ENCODE assay signal across 26 cellular contexts in genomic region chr1:56194911-56195310, GRCh38.
DNase-seq lines count a peak whose midpoint lies in the region; TF ChIP-seq lines count a peak whose summit lies in the region.
"Had no signal": no experiment of that assay in that cellular context is flagged by ENCODE, and none has a peak within 500 bp of the region (broad histone marks: within the 10 kb centered on the region; RNA-seq: fewer than 3 reads in every experiment).

No MANE protein-coding gene starts in this region.

- TF ChIP-seq CTCF in AG09309 (IDR thresholded peaks at IDR 0.05; ENCODE audit: control insufficient read depth, insufficient read depth, low read depth, low read length, missing control alignments) (no peak), osteoblast (IDR thresholded peaks at IDR 0.05; ENCODE audit: extremely low read depth, low read depth, low read length) (no peak), OCI-LY7 (conservative IDR thresholded peaks at IDR 0.05; ENCODE audit: low read length) (no peak), adrenal gland (IDR thresholded peaks at IDR 0.05) (no peak)

- H3K36me3 ChIP-seq in GM23248 (ENCODE audit: low read depth) (no peaks in the 10 kb centered on the region), osteoblast (ENCODE audit: insufficient read depth, low read length) (no peaks in the 10 kb centered on the region), OCI-LY7 (ENCODE audit: insufficient read depth, low read length) (no peaks in the 10 kb centered on the region), adrenal gland (replicated peaks in 1 of 2) (no peaks in the 10 kb centered on the region)
- H3K36me3 ChIP-seq: breast epithelium, ovary, sigmoid colon had no signal

- H4K20me1 ChIP-seq in GM23248 (ENCODE audit: insufficient read depth) = no peaks in the 10 kb centered on the region
- H4K20me1 ChIP-seq in osteoblast (ENCODE audit: insufficient read depth, low read length) = no peaks in the 10 kb centered on the region
- H4K20me1 ChIP-seq in OCI-LY7 (ENCODE audit: insufficient read depth, low read length) = no peaks in the 10 kb centered on the region

- in situ Hi-C loops in GM23248 (cut with MboI) = no loop called here

- H3K9me3 ChIP-seq in GM23248 (ENCODE audit: low read depth) (no peaks in the 10 kb centered on the region), osteoblast (ENCODE audit: low read depth, low read length) (no peaks in the 10 kb centered on the region), OCI-LY7 (ENCODE audit: low read length) (no peaks in the 10 kb centered on the region), adrenal gland (replicated peaks in 1 of 3) (no peaks in the 10 kb centered on the region)
- H3K9me3 ChIP-seq: breast epithelium, ovary, sigmoid colon had no signal

- H3K9me2 ChIP-seq in GM23248 (ENCODE audit: insufficient read depth) (no peaks in the 10 kb centered on the region), OCI-LY7 (ENCODE audit: insufficient read depth, low read length) (no peaks in the 10 kb centered on the region)

- H3F3A ChIP-seq in GM23248 (ENCODE audit: insufficient read depth) = peaks cover 33% of the 10 kb centered on the region

- H3K4me3 ChIP-seq in AG09309 (ENCODE audit: control insufficient read depth, low read depth, low read length) (no peak overlapping the region), GM23248 (no peak overlapping the region), osteoblast (ENCODE audit: insufficient read depth, low read length) (no peak overlapping the region), OCI-LY7 (ENCODE audit: low read depth, low read length, poor library complexity, severe bottlenecking) (no peak overlapping the region), adrenal gland (no peak overlapping the region)
- H3K4me3 ChIP-seq: breast epithelium, ovary, sigmoid colon had no signal

- no TSS peak for BruUV-seq in OCI-LY7 (replicated peaks; lab: Mats Ljungman, UMichigan)

- peak overlapping the region; percentile 11; the same call in 1 of the 2 replicates for H3K9ac ChIP-seq in GM23248

- H3K27ac ChIP-seq in GM23248 (peak overlapping the region; percentile 46), osteoblast (ENCODE audit: low read depth, low read length) (peak overlapping the region; percentile 9), OCI-LY7 (ENCODE audit: low read depth, low read length, poor library complexity, severe bottlenecking) (no peak overlapping the region), adrenal gland (no peak overlapping the region)
- H3K27ac ChIP-seq: ovary, sigmoid colon had no signal

- DNase-seq in AG09309 (ENCODE audit: low read depth) (peak; percentile 74), GM23248 (peak; percentile 82), epidermal melanocyte (ENCODE audit: insufficient read length, low spot score) (peak; percentile 37), osteoblast (ENCODE audit: insufficient read length, low spot score, missing footprints) (peak; percentile 43), ureter (ENCODE audit: low spot score) (no peak), OCI-LY7 (ENCODE audit: low spot score) (no peak), NCI-H146 (lab: John Stamatoyannopoulos, UW) (no peak), adrenal gland (no peak)
- DNase-seq: activated CD4-positive, alpha-beta memory T cell treated with anti-CD3 and anti-CD28 coated beads, Interleukin-2, amount 10 ng/mL, durations not matched to agents 7 days and 5 days; activated effector memory CD4-positive, alpha-beta T cell treated with anti-CD3 and anti-CD28 coated beads, Interleukin-2, amount 50 U/mL, for 16 hours; activated naive CD8-positive, alpha-beta T cell treated with anti-CD3 and anti-CD28 coated beads, Interleukin-2, amount 50 U/mL, for 24 hours; AML-193; CD8-positive, alpha-beta memory T cell; cortex of kidney; DMS153; GDM1; Kasumi-1; naive thymus-derived CD4-positive, alpha-beta T cell; NCI-H1048; NCI-H187 treated with DMSO at 0.1 percent for 48 hours; NCI-H748 treated with DMSO at 0.1 percent for 48 hours; ovary; SHP77; sigmoid colon; SW 1271 had no signal

- H3K4me1 ChIP-seq in GM23248 (ENCODE audit: insufficient read depth) = peaks cover 44% of the 10 kb centered on the region
- peaks cover 16% of the 10 kb centered on the region for H3K4me1 ChIP-seq in osteoblast (ENCODE audit: insufficient read depth, low read length)
- H3K4me1 ChIP-seq in OCI-LY7 (ENCODE audit: insufficient read depth, low read length, poor library complexity, severe bottlenecking) = no peaks in the 10 kb centered on the region
- no peaks in the 10 kb centered on the region for H3K4me1 ChIP-seq in adrenal gland (replicated peaks in 1 of 2)

- H3K79me2 ChIP-seq in GM23248 (ENCODE audit: insufficient read depth) (no peaks in the 10 kb centered on the region), osteoblast (ENCODE audit: insufficient read depth, low read length) (no peaks in the 10 kb centered on the region), OCI-LY7 (ENCODE audit: insufficient read depth, low read depth, low read length) (no peaks in the 10 kb centered on the region)

- H2AFZ ChIP-seq in GM23248 = peak overlapping the region; percentile 24
- H2AFZ ChIP-seq in osteoblast (ENCODE audit: low read length) = no peak overlapping the region
- no peak overlapping the region for H2AFZ ChIP-seq in OCI-LY7 (ENCODE audit: low read length)

- CTCF ChIA-PET in OCI-LY7 (lab: Charles Lee; ENCODE audit: unreplicated experiment) = no interaction called here

- intact Hi-C loops in OCI-LY7 (cut with micrococcal nuclease; ENCODE audit: unreplicated experiment) = no loop called here
- intact Hi-C loops in adrenal gland (cut with DNase I) = no loop called here

- TF ChIP-seq POLR2A in adrenal gland (IDR thresholded peaks at IDR 0.05) = no peak

- H3K4me2 ChIP-seq in GM23248 (ENCODE audit: unreplicated experiment) (peak overlapping the region; percentile 42), osteoblast (ENCODE audit: insufficient read depth, low read length) (no peak overlapping the region), OCI-LY7 (ENCODE audit: low read length) (no peak overlapping the region)

- no peaks in the 10 kb centered on the region for H3K27me3 ChIP-seq in GM23248 (replicated peaks; ENCODE audit: insufficient read depth)
- H3K27me3 ChIP-seq in osteoblast (ENCODE audit: insufficient read depth, low read length) = no peaks in the 10 kb centered on the region
- no peaks in the 10 kb centered on the region for H3K27me3 ChIP-seq in adrenal gland
- H3K27me3 ChIP-seq: breast epithelium, ovary, sigmoid colon had no signal

- WGBS in GM23248 (ENCODE audit: low coverage in 1 of 2, low lambda C conversion rate in 2 of 2, missing lambda C conversion rate in 2 of 2), 2 experiments = 0% methylated on average over 1 of the region's 1 CpG
- WGBS in adrenal gland, 4 donors = 71 to 97% (median 80%) methylated on average over 1 of the region's 1 CpG

- POLR2A ChIA-PET in OCI-LY7 (lab: Charles Lee) = interaction anchor here (1.0 kb wide), 1 partner anchor 34 kb away, joined by 3 read pairs; no protein-coding TSS in a partner anchor

Comparison
In these comparisons a context has a peak if more than half of its experiments do, and no peak if none do; other contexts are left out.
1. DNase-seq: peak in AG09309 (single experiment), GM23248 (single experiment), epidermal melanocyte (single experiment) and osteoblast (single experiment); none in ureter (single experiment), OCI-LY7 (single experiment), NCI-H146 (single experiment) and adrenal gland (0 of 7).
2. H3K27ac ChIP-seq: peak in GM23248 (single experiment) and osteoblast (single experiment); none in OCI-LY7 (single experiment) and adrenal gland (0 of 5).